Comparison of ENCODE assay signal across 2 cellular contexts in the genomic region with DNA sequence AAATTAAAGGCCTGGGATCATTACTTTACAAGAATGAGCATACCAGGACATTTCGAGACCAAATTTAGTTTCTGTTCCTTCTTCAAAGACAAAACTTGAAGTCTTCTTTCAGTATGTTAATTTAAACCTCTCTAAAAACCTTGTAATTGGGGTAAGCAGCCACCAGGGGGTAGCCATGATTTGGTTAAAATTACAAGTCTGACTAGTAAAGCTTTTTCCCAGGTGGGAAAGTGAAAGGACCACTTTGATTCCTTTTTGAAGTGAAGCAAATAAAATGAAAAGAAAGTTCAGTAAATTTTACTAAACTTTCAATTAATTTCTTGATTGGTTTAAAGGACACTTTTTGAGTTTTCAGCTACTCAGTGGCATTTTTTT.
TF ChIP-seq lines count a peak whose summit lies in the region.

No MANE protein-coding gene starts in this region.

TF ChIP-seq in SK-N-SH, 30 proteins besides CTCF, POLR2A, EP300 and RAD21 (continued from another document):
- TF ChIP-seq, protein P1, sequence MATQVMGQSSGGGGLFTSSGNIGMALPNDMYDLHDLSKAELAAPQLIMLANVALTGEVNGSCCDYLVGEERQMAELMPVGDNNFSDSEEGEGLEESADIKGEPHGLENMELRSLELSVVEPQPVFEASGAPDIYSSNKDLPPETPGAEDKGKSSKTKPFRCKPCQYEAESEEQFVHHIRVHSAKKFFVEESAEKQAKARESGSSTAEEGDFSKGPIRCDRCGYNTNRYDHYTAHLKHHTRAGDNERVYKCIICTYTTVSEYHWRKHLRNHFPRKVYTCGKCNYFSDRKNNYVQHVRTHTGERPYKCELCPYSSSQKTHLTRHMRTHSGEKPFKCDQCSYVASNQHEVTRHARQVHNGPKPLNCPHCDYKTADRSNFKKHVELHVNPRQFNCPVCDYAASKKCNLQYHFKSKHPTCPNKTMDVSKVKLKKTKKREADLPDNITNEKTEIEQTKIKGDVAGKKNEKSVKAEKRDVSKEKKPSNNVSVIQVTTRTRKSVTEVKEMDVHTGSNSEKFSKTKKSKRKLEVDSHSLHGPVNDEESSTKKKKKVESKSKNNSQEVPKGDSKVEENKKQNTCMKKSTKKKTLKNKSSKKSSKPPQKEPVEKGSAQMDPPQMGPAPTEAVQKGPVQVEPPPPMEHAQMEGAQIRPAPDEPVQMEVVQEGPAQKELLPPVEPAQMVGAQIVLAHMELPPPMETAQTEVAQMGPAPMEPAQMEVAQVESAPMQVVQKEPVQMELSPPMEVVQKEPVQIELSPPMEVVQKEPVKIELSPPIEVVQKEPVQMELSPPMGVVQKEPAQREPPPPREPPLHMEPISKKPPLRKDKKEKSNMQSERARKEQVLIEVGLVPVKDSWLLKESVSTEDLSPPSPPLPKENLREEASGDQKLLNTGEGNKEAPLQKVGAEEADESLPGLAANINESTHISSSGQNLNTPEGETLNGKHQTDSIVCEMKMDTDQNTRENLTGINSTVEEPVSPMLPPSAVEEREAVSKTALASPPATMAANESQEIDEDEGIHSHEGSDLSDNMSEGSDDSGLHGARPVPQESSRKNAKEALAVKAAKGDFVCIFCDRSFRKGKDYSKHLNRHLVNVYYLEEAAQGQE (IDR thresholded peaks at IDR 0.05; ENCODE audit: low read depth, low read length) = no peak

TF ChIP-seq in SK-N-SH treated with all-trans-retinoic acid at 6 μM for 48 hours, 23 proteins besides CTCF, POLR2A, EP300 and RAD21 (continued from another document):
- TF ChIP-seq PATZ1 (CRISPR knock-in tag; IDR thresholded peaks at IDR 0.05; ENCODE audit: borderline replicate concordance) (no peak), ESRRG (CRISPR knock-in tag; IDR thresholded peaks at IDR 0.05) (no peak), ZNF70 (CRISPR knock-in tag; IDR thresholded peaks at IDR 0.05) (no peak)
